In genomic region chr10:103668351-103669242, GRCh38 we compare ENCODE assay signal across 8 cellular contexts.
DNase-seq lines count a peak whose midpoint lies in the region; ATAC-seq and TF ChIP-seq lines count a peak whose summit lies in the region.
"Had no signal": no experiment of that assay in that cellular context is flagged by ENCODE, and none has a peak within 500 bp of the region (broad histone marks: within the 10 kb centered on the region; RNA-seq: fewer than 3 reads in every experiment).

No MANE protein-coding gene starts in this region.

- no peaks in the 10 kb centered on the region for H3F3A ChIP-seq in GM23338 (replicated peaks; ENCODE audit: low read depth)

- no peaks in the 10 kb centered on the region for H3K27me3 ChIP-seq in GM23338 (ENCODE audit: insufficient read depth)
- H3K27me3 ChIP-seq: gastrocnemius medialis had no signal

- H3K4me1 ChIP-seq in GM23338 (ENCODE audit: insufficient read depth): peaks cover 8% of the 10 kb centered on the region; the same call in 1 of the 2 replicates

- ATAC-seq in GM23338 (peak; percentile 37), HG02642 (IDR thresholded peaks at IDR 0.05; ENCODE audit: poor library complexity, unreplicated experiment) (no peak), GM18498 (IDR thresholded peaks at IDR 0.05; ENCODE audit: unreplicated experiment) (no peak)
- peak; percentile 62 for ATAC-seq in activated T-helper 17 cell treated with anti-CD3 and anti-CD28 coated beads, Interleukin-2, amount 50 U/mL, for 72 hours (replicated peaks)
- ATAC-seq: gastrocnemius medialis had no signal

- no peak overlapping the region for H3K27ac Mint-ChIP-seq in GM23338
- peak overlapping the region; percentile 14 for H3K27ac Mint-ChIP-seq in activated T-helper 17 cell treated with anti-CD3 and anti-CD28 coated beads, Interleukin-2, amount 50 U/mL, for 72 hours
- H3K27ac Mint-ChIP-seq in stimulated activated naive CD8-positive, alpha-beta T cell treated with anti-CD3 and anti-CD28 coated beads, Interleukin-15, Interleukin-2, amounts not matched to agents 100 ng/mL and 50 ng/mL, for 24 hours: no peak overlapping the region

- peaks cover 2% of the 10 kb centered on the region for H3K27me3 Mint-ChIP-seq in GM23338 (ENCODE audit: insufficient read depth, low read depth, poor library complexity)
- H3K27me3 Mint-ChIP-seq in activated T-helper 17 cell treated with anti-CD3 and anti-CD28 coated beads, Interleukin-2, amount 50 U/mL, for 72 hours: no peaks in the 10 kb centered on the region
- H3K27me3 Mint-ChIP-seq in stimulated activated naive CD8-positive, alpha-beta T cell treated with anti-CD3 and anti-CD28 coated beads, Interleukin-15, Interleukin-2, amounts not matched to agents 100 ng/mL and 50 ng/mL, for 24 hours: no peaks in the 10 kb centered on the region

- no peaks in the 10 kb centered on the region for H3K79me2 ChIP-seq in GM23338 (replicated peaks; ENCODE audit: insufficient read depth)

- no peak overlapping the region for H3K4me3 Mint-ChIP-seq in GM23338
- H3K4me3 Mint-ChIP-seq in activated T-helper 17 cell treated with anti-CD3 and anti-CD28 coated beads, Interleukin-2, amount 50 U/mL, for 72 hours: peak overlapping the region; percentile 40
- peak overlapping the region; percentile 47 for H3K4me3 Mint-ChIP-seq in stimulated activated naive CD8-positive, alpha-beta T cell treated with anti-CD3 and anti-CD28 coated beads, Interleukin-15, Interleukin-2, amounts not matched to agents 100 ng/mL and 50 ng/mL, for 24 hours

- H3K4me2 ChIP-seq in GM23338: no peak overlapping the region

- no peak overlapping the region for H3K27ac ChIP-seq in GM23338 (ENCODE audit: low read depth)

- H2AFZ ChIP-seq in GM23338: no peak overlapping the region

- no peaks in the 10 kb centered on the region for H3K9me3 Mint-ChIP-seq in GM23338
- no peaks in the 10 kb centered on the region for H3K9me3 Mint-ChIP-seq in activated T-helper 17 cell treated with anti-CD3 and anti-CD28 coated beads, Interleukin-2, amount 50 U/mL, for 72 hours
- no peaks in the 10 kb centered on the region for H3K9me3 Mint-ChIP-seq in stimulated activated naive CD8-positive, alpha-beta T cell treated with anti-CD3 and anti-CD28 coated beads, Interleukin-15, Interleukin-2, amounts not matched to agents 100 ng/mL and 50 ng/mL, for 24 hours

- peaks cover 20% of the 10 kb centered on the region for H3K4me1 Mint-ChIP-seq in GM23338
- H3K4me1 Mint-ChIP-seq in activated T-helper 17 cell treated with anti-CD3 and anti-CD28 coated beads, Interleukin-2, amount 50 U/mL, for 72 hours: no peaks in the 10 kb centered on the region
- peaks cover 13% of the 10 kb centered on the region for H3K4me1 Mint-ChIP-seq in stimulated activated naive CD8-positive, alpha-beta T cell treated with anti-CD3 and anti-CD28 coated beads, Interleukin-15, Interleukin-2, amounts not matched to agents 100 ng/mL and 50 ng/mL, for 24 hours (ENCODE audit: low read depth)

- H3K36me3 Mint-ChIP-seq in GM23338 (ENCODE audit: low read depth): no peaks in the 10 kb centered on the region; the same call in 2 of the 3 replicates
- H3K36me3 Mint-ChIP-seq in activated T-helper 17 cell treated with anti-CD3 and anti-CD28 coated beads, Interleukin-2, amount 50 U/mL, for 72 hours (ENCODE audit: low read depth): no peaks in the 10 kb centered on the region
- no peaks in the 10 kb centered on the region for H3K36me3 Mint-ChIP-seq in stimulated activated naive CD8-positive, alpha-beta T cell treated with anti-CD3 and anti-CD28 coated beads, Interleukin-15, Interleukin-2, amounts not matched to agents 100 ng/mL and 50 ng/mL, for 24 hours (ENCODE audit: low read depth)

- no peak for DNase-seq in GM23338 (ENCODE audit: low spot score)
- peak; percentile 55 for DNase-seq in iris pigment epithelial cell (ENCODE audit: low read depth)
- DNase-seq in medulla oblongata (ENCODE audit: extremely low spot score): no peak

- H3K36me3 ChIP-seq in GM23338 (ENCODE audit: insufficient read depth): no peaks in the 10 kb centered on the region
- H3K36me3 ChIP-seq: gastrocnemius medialis had no signal

- H3K4me3 ChIP-seq in GM23338: no peak overlapping the region

- no peaks in the 10 kb centered on the region for H3K9me2 ChIP-seq in GM23338 (ENCODE audit: insufficient read depth)

- H4K20me1 ChIP-seq in GM23338 (replicated peaks; ENCODE audit: insufficient read depth): no peaks in the 10 kb centered on the region

- TF ChIP-seq CTCF in GM23338 (conservative IDR thresholded peaks at IDR 0.05; ENCODE audit: low read depth in 2 of 2): no peak

TF ChIP-seq in GM23338, 12 proteins besides CTCF, POLR2A, EP300 and RAD21:
- TF ChIP-seq CREB1 (CRISPR knock-in tag; IDR thresholded peaks at IDR 0.05; ENCODE audit: low read depth): no peak

Comparison
In these comparisons a context has a peak if more than half of its experiments do, and no peak if none do; other contexts are left out.
1. ATAC-seq: peak in GM23338 (single experiment) and activated T-helper 17 cell treated with anti-CD3 and anti-CD28 coated beads, Interleukin-2, amount 50 U/mL, for 72 hours (single experiment); none in HG02642 (single experiment) and GM18498 (single experiment).